Comparison of ENCODE assay signal across 8 cellular contexts in the genomic region with DNA sequence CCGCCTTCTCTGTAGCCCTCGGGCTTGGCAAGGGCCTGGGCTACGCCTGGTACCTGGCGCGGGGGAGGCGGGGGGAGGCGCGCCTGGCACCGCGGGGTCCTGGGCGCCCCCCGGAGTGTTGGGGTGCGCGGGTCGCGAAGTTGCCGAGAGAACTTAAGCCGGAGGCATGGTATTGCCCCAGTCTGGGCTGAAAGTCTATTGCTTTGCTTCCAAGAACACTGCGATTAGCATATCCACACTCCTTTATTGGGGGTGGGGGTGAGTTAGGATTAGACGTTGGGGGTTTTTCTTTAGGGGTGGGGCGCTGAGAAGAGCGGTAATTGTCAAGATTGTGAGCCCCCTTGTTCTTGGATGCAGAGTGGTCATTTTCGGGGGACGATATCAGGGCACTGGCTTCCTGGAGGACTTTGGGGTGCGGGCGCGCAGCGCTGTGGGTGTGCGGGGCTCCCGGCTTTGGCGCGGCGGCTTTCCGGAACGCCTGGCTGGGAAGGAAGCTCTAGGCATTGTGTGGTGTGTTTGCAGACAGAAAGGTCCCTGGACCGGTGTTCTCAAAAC.
DNase-seq lines count a peak whose midpoint lies in the region; ATAC-seq and TF ChIP-seq lines count a peak whose summit lies in the region.

No MANE protein-coding gene starts in this region.

- intact Hi-C loops in dendritic cell treated with granulocyte-macrophage colony-stimulating factor and Interleukin-4, amounts not matched to agents 40 ng/mL and 50 ng/mL, for 4 days (cut with micrococcal nuclease): no loop called here

- H3K27ac Mint-ChIP-seq in dendritic cell treated with granulocyte-macrophage colony-stimulating factor and Interleukin-4, amounts not matched to agents 40 ng/mL and 50 ng/mL, for 4 days: peak overlapping the region; percentile 66

- H3K9me3 Mint-ChIP-seq in dendritic cell treated with granulocyte-macrophage colony-stimulating factor and Interleukin-4, amounts not matched to agents 40 ng/mL and 50 ng/mL, for 4 days: no peaks in the 10 kb centered on the region

- H3K4me3 ChIP-seq in LNCaP clone FGC (ENCODE audit: low read depth, low read length) (peak overlapping the region; percentile 75), mucosa of rectum (ENCODE audit: low read length in 2 of 2) (peak overlapping the region; percentile 88)

- peaks cover 3 to 28% of the 10 kb centered on the region in 2 donors for H3K4me1 ChIP-seq in mucosa of rectum (ENCODE audit: control insufficient read depth in 2 of 2, insufficient read depth in 2 of 2, low read length in 2 of 2)

- H3K9me3 ChIP-seq in mucosa of rectum (ENCODE audit: control insufficient read depth in 2 of 2, low read length in 2 of 2): no peaks in the 10 kb centered on the region

- no peak for DNase-seq in LNCaP clone FGC (ENCODE audit: low read depth)
- no peak for DNase-seq in DMS114 treated with DMSO at 0.1 percent for 48 hours (lab: John Stamatoyannopoulos, UW; ENCODE audit: unreplicated experiment)

- peak; percentile 26 for ATAC-seq in GM19035 (IDR thresholded peaks at IDR 0.05; ENCODE audit: unreplicated experiment)
- no peak for ATAC-seq in HG03095 (IDR thresholded peaks at IDR 0.05; ENCODE audit: unreplicated experiment)
- no peak for ATAC-seq in HG03565 (IDR thresholded peaks at IDR 0.05; ENCODE audit: unreplicated experiment)
- no peak for ATAC-seq in HG03520 (IDR thresholded peaks at IDR 0.05; ENCODE audit: unreplicated experiment)

- peak overlapping the region; percentile 86 to 88 for H3K9ac ChIP-seq in mucosa of rectum (ENCODE audit: low read depth in 1 of 2, low read length in 2 of 2)

- H3K4me1 Mint-ChIP-seq in dendritic cell treated with granulocyte-macrophage colony-stimulating factor and Interleukin-4, amounts not matched to agents 40 ng/mL and 50 ng/mL, for 4 days (ENCODE audit: low read depth): peaks cover 23% of the 10 kb centered on the region

- peak overlapping the region; percentile 87 to 89 for H3K27ac ChIP-seq in mucosa of rectum (ENCODE audit: low read depth in 2 of 2, low read length in 2 of 2)

- no peaks in the 10 kb centered on the region for H3K27me3 ChIP-seq in mucosa of rectum (ENCODE audit: control insufficient read depth in 2 of 2, insufficient read depth in 2 of 2, low read length in 2 of 2)

- no peaks in the 10 kb centered on the region for H3K36me3 ChIP-seq in mucosa of rectum (ENCODE audit: control insufficient read depth in 2 of 2, insufficient read depth in 2 of 2, low read length in 2 of 2)

- no peaks in the 10 kb centered on the region for H3K36me3 Mint-ChIP-seq in dendritic cell treated with granulocyte-macrophage colony-stimulating factor and Interleukin-4, amounts not matched to agents 40 ng/mL and 50 ng/mL, for 4 days (ENCODE audit: low read depth)

- no peak for TF ChIP-seq CTCF in LNCaP clone FGC (IDR thresholded peaks at IDR 0.05; ENCODE audit: control insufficient read depth, extremely low read depth, insufficient read depth)

- peak overlapping the region; percentile 81 for H3K4me3 Mint-ChIP-seq in dendritic cell treated with granulocyte-macrophage colony-stimulating factor and Interleukin-4, amounts not matched to agents 40 ng/mL and 50 ng/mL, for 4 days

- peaks cover 67% of the 10 kb centered on the region for H3K27me3 Mint-ChIP-seq in dendritic cell treated with granulocyte-macrophage colony-stimulating factor and Interleukin-4, amounts not matched to agents 40 ng/mL and 50 ng/mL, for 4 days
